ENCODE assay signal across 24 cellular contexts in genomic region chr7:16583834-16584233, GRCh38. TPM values are rescaled to one million over a fixed set of nuclear protein-coding genes. Genes with fewer than 3 reads are reported as not detected.
A peak's percentile ranks its signal among the peaks of the same experiment; 100 is the strongest.
DNase-seq lines count a peak whose midpoint lies in the region; ATAC-seq, FAIRE-seq and TF ChIP-seq lines count a peak whose summit lies in the region.
"Had no signal": no experiment of that assay in that cellular context is flagged by ENCODE, and none has a peak within 500 bp of the region (broad histone marks: within the 10 kb centered on the region; RNA-seq: fewer than 3 reads in every experiment).

No MANE protein-coding gene starts in this region.

- no peak overlapping the region for H3K14ac ChIP-seq in neuronal stem cell (ENCODE audit: low read length)

- no peak overlapping the region for H2BK12ac ChIP-seq in neuronal stem cell (ENCODE audit: low read length)

- no peak overlapping the region for H3K4ac ChIP-seq in neuronal stem cell (ENCODE audit: low read length)

- peak; percentile 32 for ATAC-seq in stimulated activated naive CD8-positive, alpha-beta T cell treated with anti-CD3 and anti-CD28 coated beads, Interleukin-15, Interleukin-2, amounts not matched to agents 100 U/mL and 50 U/mL, for 24 hours
- ATAC-seq: HCT116 had no signal

- no peak overlapping the region for H2BK15ac ChIP-seq in neuronal stem cell (ENCODE audit: low read length)

- H3K79me1 ChIP-seq in neuronal stem cell (ENCODE audit: low read depth, low read length) = no peaks in the 10 kb centered on the region

- no peak overlapping the region for H3K4me3 Mint-ChIP-seq in endodermal cell
- H3K4me3 Mint-ChIP-seq: CD14-positive monocyte; CD4-positive, alpha-beta memory T cell; GM23338; HFFc6 had no signal

- peak overlapping the region; percentile 30 for H3K27ac Mint-ChIP-seq in endodermal cell
- H3K27ac Mint-ChIP-seq: CD4-positive, alpha-beta memory T cell; GM23338; HFFc6 had no signal

- H4K8ac ChIP-seq in neuronal stem cell (ENCODE audit: low read depth, low read length) = no peak overlapping the region

- H3K4me1 Mint-ChIP-seq in endodermal cell = peaks cover 9% of the 10 kb centered on the region
- H3K4me1 Mint-ChIP-seq: CD14-positive monocyte; CD4-positive, alpha-beta memory T cell had no signal

- H2AFZ ChIP-seq in neuronal stem cell (ENCODE audit: low read length) = no peak overlapping the region
- H2AFZ ChIP-seq: GM23338 had no signal

- no peak overlapping the region for H3K4me3 ChIP-seq in endodermal cell (ENCODE audit: low read length)
- peak overlapping the region in 1 of 2 donors; percentile 41 for H3K4me3 ChIP-seq in neuronal stem cell (ENCODE audit: low read length in 2 of 2)
- H3K4me3 ChIP-seq in thyroid gland (replicated peaks in 1 of 3) = no peak overlapping the region
- H3K4me3 ChIP-seq: A549, BLaER1, GM23338 had no signal

- H3K36me3 ChIP-seq in endodermal cell (ENCODE audit: control insufficient read depth, insufficient read depth, low read length) (no peaks in the 10 kb centered on the region), neuronal stem cell (replicated peaks in 1 of 2; ENCODE audit: control insufficient read depth in 2 of 2, insufficient read depth in 2 of 2, low read length in 2 of 2) (no peaks in the 10 kb centered on the region), thyroid gland (no peaks in the 10 kb centered on the region)
- H3K36me3 ChIP-seq: BLaER1 had no signal

- H3K9ac ChIP-seq in endodermal cell (ENCODE audit: extremely low read depth, low read length, poor library complexity, severe bottlenecking) (no peak overlapping the region), neuronal stem cell (ENCODE audit: low read depth, low read length, poor library complexity) (peak overlapping the region; percentile 27)
- H3K9ac ChIP-seq: BLaER1 had no signal

- H2BK120ac ChIP-seq in neuronal stem cell (ENCODE audit: low read depth, low read length) = no peak overlapping the region

- H2AK5ac ChIP-seq in neuronal stem cell (ENCODE audit: low read depth, low read length) = peak overlapping the region; percentile 1

- H3K36me3 Mint-ChIP-seq in endodermal cell (ENCODE audit: low read depth) = no peaks in the 10 kb centered on the region
- H3K36me3 Mint-ChIP-seq: CD14-positive monocyte; CD4-positive, alpha-beta memory T cell had no signal

- H3K18ac ChIP-seq in neuronal stem cell (ENCODE audit: low read length) = peak overlapping the region; percentile 44

- TF ChIP-seq CTCF in endodermal cell (conservative IDR thresholded peaks at IDR 0.05) = no peak
- no peak for TF ChIP-seq CTCF in thyroid gland (IDR thresholded peaks at IDR 0.05)

- TF ChIP-seq POLR2A in thyroid gland (IDR thresholded peaks at IDR 0.05) = no peak

- H3K23ac ChIP-seq in neuronal stem cell (ENCODE audit: low read depth, low read length, poor library complexity) = no peak overlapping the region

- peak; percentile 42 for FAIRE-seq in urothelium cell line (lab: Jason Lieb, UNC)
- FAIRE-seq: A549, GM12892, GM18507, H54, HTR-8/SVneo had no signal

- H4K91ac ChIP-seq in neuronal stem cell (ENCODE audit: low read depth, low read length, poor library complexity) = no peak overlapping the region

- DNase-seq in endodermal cell (no peak), neuronal stem cell (ENCODE audit: low spot score) (no peak), urothelium cell line (ENCODE audit: low spot score) (no peak), thyroid gland (no peak), 8988T (no peak), Kasumi-1 (lab: John Stamatoyannopoulos, UW) (no peak)
- no peak for DNase-seq in stimulated activated naive CD8-positive, alpha-beta T cell treated with anti-CD3 and anti-CD28 coated beads, Interleukin-15, Interleukin-2, amounts not matched to agents 100 U/mL and 50 U/mL, for 24 hours
- DNase-seq: CD4-positive, alpha-beta memory T cell; DMS153; DMS79; GDM1; HFFc6; IMR-90 had no signal

- H3K4me1 ChIP-seq in endodermal cell (ENCODE audit: control insufficient read depth, insufficient read depth, low read length) (no peaks in the 10 kb centered on the region), neuronal stem cell (ENCODE audit: control insufficient read depth in 2 of 2, insufficient read depth in 1 of 2, low read depth in 1 of 2, low read length in 2 of 2) (peaks cover 0 to 3% of the 10 kb centered on the region in 2 donors), thyroid gland (no peaks in the 10 kb centered on the region)
- H3K4me1 ChIP-seq: A549 had no signal

- H3K4me2 ChIP-seq in neuronal stem cell (ENCODE audit: insufficient read depth, low read length, poor library complexity, severe bottlenecking) = no peak overlapping the region
- H3K4me2 ChIP-seq: A549, BLaER1, GM23338 had no signal

- H3K27ac ChIP-seq in endodermal cell (ENCODE audit: low read depth, low read length) (no peak overlapping the region), neuronal stem cell (replicated peaks; ENCODE audit: low read length) (no peak overlapping the region), thyroid gland (no peak overlapping the region)
- H3K27ac ChIP-seq: A549, BLaER1 had no signal

- peaks cover 6% of the 10 kb centered on the region for H3K9me3 Mint-ChIP-seq in endodermal cell
- H3K9me3 Mint-ChIP-seq: GM23338 had no signal

- 94% methylated on average over 7 of the region's 7 CpGs; no CpG with 5 or more reads in 1 of the 2 experiments for WGBS in endodermal cell (ENCODE audit: insufficient coverage in 1 of 2, insufficient read length in 1 of 2), 2 experiments
- no CpG with 5 or more reads among the region's 7 CpGs for WGBS in neuronal stem cell (ENCODE audit: extremely low coverage in 2 of 2, insufficient read length in 2 of 2, insufficient replicate concordance in 1 of 2), 2 donors
- 92 to 96% methylated on average over 4 of the region's 7 CpGs for WGBS in thyroid gland, 2 donors

- H2BK5ac ChIP-seq in neuronal stem cell (ENCODE audit: low read length) = peak overlapping the region; percentile 10

- no peaks in the 10 kb centered on the region for H3K27me3 ChIP-seq in endodermal cell (ENCODE audit: control insufficient read depth, insufficient read depth, low read length, poor library complexity, severe bottlenecking)
- H3K27me3 ChIP-seq in neuronal stem cell (ENCODE audit: control insufficient read depth in 3 of 3, insufficient read depth in 3 of 3, low read depth in 1 of 3, low read length in 3 of 3) = no peaks in the 10 kb centered on the region
- no peaks in the 10 kb centered on the region for H3K27me3 ChIP-seq in thyroid gland
- H3K27me3 ChIP-seq: BLaER1 had no signal

- H3K27me3 Mint-ChIP-seq in endodermal cell (ENCODE audit: insufficient read depth) = peaks cover 5% of the 10 kb centered on the region

- intact Hi-C loops in thyroid gland (cut with DNase I) = no loop called here

- H3K9me3 ChIP-seq in endodermal cell (ENCODE audit: control insufficient read depth, low read length) (no peaks in the 10 kb centered on the region), neuronal stem cell (replicated peaks in 1 of 2; ENCODE audit: control insufficient read depth in 2 of 2, insufficient read depth in 1 of 2, low read depth in 1 of 2, low read length in 2 of 2) (peaks cover 0 to 2% of the 10 kb centered on the region in 2 donors), thyroid gland (no peaks in the 10 kb centered on the region)
- H3K9me3 ChIP-seq: A549, BLaER1 had no signal

RNA-seq across cellular contexts. Expression of gene LRRC72, which starts 57.2 kb away (rescaled TPM):
- total RNA-seq in endodermal cell (not detected), thyroid gland (not detected)
- not detected for polyA plus RNA-seq in endodermal cell (2013, experiment 1 of 2)
- not detected for polyA plus RNA-seq in endodermal cell (2013, experiment 2 of 2)
- polyA plus RNA-seq in neuronal stem cell (2013, experiment 1 of 2) = not detected
- polyA plus RNA-seq in neuronal stem cell (2013, experiment 2 of 2) = not detected
- total RNA-seq: CD4-positive, alpha-beta memory T cell; Daoy; GM23338; HFFc6; IMR-90 had no signal
- polyA plus RNA-seq: A549; AG04450; CD14-positive monocyte; CD4-positive, alpha-beta memory T cell; GM23338; IMR-90 had no signal
